Comparison of ENCODE assay signal across 15 cellular contexts in genomic region chr11:4044971-4045646, GRCh38. TPM values are rescaled to one million over a fixed set of nuclear protein-coding genes. Genes with fewer than 3 reads are reported as not detected.
DNase-seq lines count a peak whose midpoint lies in the region; ATAC-seq, FAIRE-seq and TF ChIP-seq lines count a peak whose summit lies in the region.
"Had no signal": no experiment of that assay in that cellular context is flagged by ENCODE, and none has a peak within 500 bp of the region (broad histone marks: within the 10 kb centered on the region; RNA-seq: fewer than 3 reads in every experiment).

No MANE protein-coding gene starts in this region.

- no peak for FAIRE-seq in urothelium cell line (lab: Jason Lieb, UNC)
- FAIRE-seq: D721Med, RCC 7860 had no signal

- no peak overlapping the region for H3K9ac ChIP-seq in trophoblast cell (ENCODE audit: low read length)

- H3K4ac ChIP-seq in trophoblast cell (ENCODE audit: low read depth, low read length), result no peak overlapping the region

- peaks cover 3% of the 10 kb centered on the region for H3K79me1 ChIP-seq in trophoblast cell (ENCODE audit: low read length)

- H3K9me3 ChIP-seq in RWPE2 (ENCODE audit: severe bottlenecking) (no peaks in the 10 kb centered on the region), trophoblast cell (ENCODE audit: insufficient read depth, low read depth, low read length) (no peaks in the 10 kb centered on the region)
- H3K9me3 ChIP-seq: colonic mucosa had no signal

- no peak overlapping the region for H3K18ac ChIP-seq in trophoblast cell (ENCODE audit: low read length)

- TF ChIP-seq CTCF in RWPE2 (IDR thresholded peaks at IDR 0.05; ENCODE audit: poor library complexity, severe bottlenecking) (no peak), brain microvascular endothelial cell (IDR thresholded peaks at IDR 0.05; ENCODE audit: low read depth, low read length, missing control alignments) (no peak)

- H3K27ac ChIP-seq in RWPE2 (ENCODE audit: poor library complexity, severe bottlenecking), result peak overlapping the region; percentile 7
- peak overlapping the region; percentile 57 for H3K27ac ChIP-seq in trophoblast cell (ENCODE audit: low read depth, low read length)
- H3K27ac ChIP-seq in brain microvascular endothelial cell, result no peak overlapping the region
- H3K27ac ChIP-seq: colonic mucosa, HL-60, VCaP had no signal

- DNase-seq in DMS79 (lab: John Stamatoyannopoulos, UW) (peak; percentile 65), RWPE2 (ENCODE audit: low spot score) (no peak), globus pallidus (ENCODE audit: low spot score) (peak; percentile 95), trophoblast cell (no peak), urothelium cell line (ENCODE audit: low spot score) (no peak), brain microvascular endothelial cell (no peak), MV-4-11 (lab: John Stamatoyannopoulos, UW) (no peak)
- DNase-seq: colonic mucosa; NCI-H1417; stimulated activated CD4-positive, alpha-beta T cell treated with anti-CD3 and anti-CD28 coated beads, Interleukin-4, amount 100 ng/mL, for 24 hours had no signal

- H3K4me3 ChIP-seq in RWPE2 (ENCODE audit: severe bottlenecking), result no peak overlapping the region
- H3K4me3 ChIP-seq in trophoblast cell (ENCODE audit: low read depth, low read length), result no peak overlapping the region
- no peak overlapping the region for H3K4me3 ChIP-seq in brain microvascular endothelial cell (ENCODE audit: low read depth, low read length)
- H3K4me3 ChIP-seq: colonic mucosa had no signal

- no peaks in the 10 kb centered on the region for H3K79me2 ChIP-seq in trophoblast cell (ENCODE audit: control insufficient read depth, insufficient read depth, low read length, poor library complexity)

- H3K4me1 ChIP-seq in RWPE2 (ENCODE audit: insufficient read depth, poor library complexity, severe bottlenecking) (peaks cover 16% of the 10 kb centered on the region), trophoblast cell (ENCODE audit: control insufficient read depth in 1 of 2, insufficient read depth in 2 of 2, low read length in 2 of 2) (peaks cover 7 to 12% of the 10 kb centered on the region in 2 experiments)
- H3K4me1 ChIP-seq: colonic mucosa had no signal

- H3K4me2 ChIP-seq in trophoblast cell (ENCODE audit: low read length), result no peak overlapping the region

- H3K36me3 ChIP-seq in RWPE2 (ENCODE audit: low read depth) (no peaks in the 10 kb centered on the region), trophoblast cell (ENCODE audit: control insufficient read depth in 1 of 2, insufficient read depth in 2 of 2, low read length in 2 of 2) (no peaks in the 10 kb centered on the region), brain microvascular endothelial cell (replicated peaks) (no peaks in the 10 kb centered on the region)
- H3K36me3 ChIP-seq: colonic mucosa had no signal

- H3K14ac ChIP-seq in trophoblast cell (ENCODE audit: low read length), result peak overlapping the region; percentile 17

- WGBS in trophoblast cell (ENCODE audit: extremely low coverage, insufficient coverage, insufficient read length), result no CpG with 5 or more reads among the region's 5 CpGs

- in situ Hi-C loops in brain microvascular endothelial cell (cut with HindIII; ENCODE audit: low pct_ligation_motif_present, low sequenced_read_pairs), result no loop called here

- no peak overlapping the region for H2AFZ ChIP-seq in trophoblast cell (ENCODE audit: insufficient read depth, low read length, poor library complexity)

- H4K91ac ChIP-seq in trophoblast cell (ENCODE audit: low read depth, low read length), result no peak overlapping the region

- H3K27me3 ChIP-seq in RWPE2 (ENCODE audit: insufficient read depth, poor library complexity, severe bottlenecking) (no peaks in the 10 kb centered on the region), trophoblast cell (ENCODE audit: insufficient read depth, low read length) (no peaks in the 10 kb centered on the region), brain microvascular endothelial cell (replicated peaks) (no peaks in the 10 kb centered on the region)
- H3K27me3 ChIP-seq: colonic mucosa had no signal

- H3K23ac ChIP-seq in trophoblast cell (ENCODE audit: low read length), result no peak overlapping the region

- no peak overlapping the region for H2AK5ac ChIP-seq in trophoblast cell (ENCODE audit: low read length)

- peak overlapping the region; percentile 53 for H2BK5ac ChIP-seq in trophoblast cell (ENCODE audit: low read depth, low read length, poor library complexity)

- no peak overlapping the region for H4K8ac ChIP-seq in trophoblast cell (ENCODE audit: low read depth, low read length)

- H4K12ac ChIP-seq in trophoblast cell (ENCODE audit: low read depth, low read length), result no peak overlapping the region

- H2BK120ac ChIP-seq in trophoblast cell (ENCODE audit: insufficient read depth, low read length, poor library complexity), result no peak overlapping the region

- H2BK12ac ChIP-seq in trophoblast cell (ENCODE audit: low read length), result no peak overlapping the region

- ATAC-seq in RWPE2 (ENCODE audit: low read depth) (peak; percentile 86), HG03521 (IDR thresholded peaks at IDR 0.05; ENCODE audit: unreplicated experiment) (no peak)

RNA-seq across cellular contexts. Expression of gene RRM1, which starts 49.5 kb away (rescaled TPM):
- polyA plus RNA-seq in trophoblast cell (2013), result 63.0 and 64.3 TPM in 2 replicates

Comparison
In these comparisons a context has a peak if more than half of its experiments do, and no peak if none do; other contexts are left out.
1. DNase-seq: peak in DMS79 (single experiment) and globus pallidus (single experiment); none in RWPE2 (single experiment), trophoblast cell (0 of 2), urothelium cell line (single experiment), brain microvascular endothelial cell (single experiment) and MV-4-11 (single experiment).